ENCODE assay signal across 9 cellular contexts in genomic region chr10:70528726-70529362, GRCh38. TPM values are rescaled to one million over a fixed set of nuclear protein-coding genes. Genes with fewer than 3 reads are reported as not detected.
DNase-seq lines count a peak whose midpoint lies in the region; ATAC-seq and TF ChIP-seq lines count a peak whose summit lies in the region.
"Had no signal": no experiment of that assay in that cellular context is flagged by ENCODE, and none has a peak within 500 bp of the region (broad histone marks: within the 10 kb centered on the region; RNA-seq: fewer than 3 reads in every experiment).

No MANE protein-coding gene starts in this region.

- no peaks in the 10 kb centered on the region for H3K27me3 ChIP-seq in gastroesophageal sphincter

- 79 to 100% methylated on average over 3 to 7 of the region's 11 CpGs for WGBS in gastroesophageal sphincter (ENCODE audit: low coverage in 1 of 2), 2 donors

- H3K4me3 Mint-ChIP-seq in chondrocyte (ENCODE audit: unreplicated experiment), result no peak overlapping the region

- H3K9me3 ChIP-seq in gastroesophageal sphincter, result no peaks in the 10 kb centered on the region

- no peak for TF ChIP-seq POLR2A in gastroesophageal sphincter (IDR thresholded peaks at IDR 0.05)

- no peak for TF ChIP-seq CTCF in chondrocyte (IDR thresholded peaks at IDR 0.05)
- TF ChIP-seq CTCF in gastroesophageal sphincter (IDR thresholded peaks at IDR 0.05), result no peak

- H3K27ac Mint-ChIP-seq in chondrocyte (ENCODE audit: unreplicated experiment), result no peak overlapping the region

- H3K36me3 Mint-ChIP-seq in chondrocyte (ENCODE audit: low read depth), result peaks cover 3% of the 10 kb centered on the region

- no peaks in the 10 kb centered on the region for H3K4me1 Mint-ChIP-seq in chondrocyte (ENCODE audit: low read depth)

- no peak for TF ChIP-seq EP300 in gastroesophageal sphincter (IDR thresholded peaks at IDR 0.05)

- peak; percentile 66 for ATAC-seq in left colon
- no peak for ATAC-seq in HG02759 (IDR thresholded peaks at IDR 0.05; ENCODE audit: unreplicated experiment)
- ATAC-seq in gastroesophageal sphincter, result no peak

- H3K36me3 ChIP-seq in gastroesophageal sphincter, result peaks cover 0 to 57% of the 10 kb centered on the region in 2 donors

- peaks cover 0 to 6% (median 0%) of the 10 kb centered on the region in 3 donors for H3K4me1 ChIP-seq in gastroesophageal sphincter

- H3K27ac ChIP-seq in gastroesophageal sphincter, result no peak overlapping the region
- H3K27ac ChIP-seq: skin epidermis had no signal

- intact Hi-C loops in left colon (cut with DNase I, micrococcal nuclease), result no loop called here

- H3K9me3 Mint-ChIP-seq in chondrocyte (ENCODE audit: low read depth), result no peaks in the 10 kb centered on the region

- H3K4me3 ChIP-seq in gastroesophageal sphincter, result no peak overlapping the region
- H3K4me3 ChIP-seq: skin epidermis had no signal

- DNase-seq in DMS53 (lab: John Stamatoyannopoulos, UW) (peak; percentile 62), HPDE6-E6E7 (ENCODE audit: extremely low spot score) (peak; percentile 54), amniotic stem cell (lab: John Stamatoyannopoulos, UW) (peak; percentile 6), left colon (no peak), T-helper 1 cell (no peak), chondrocyte (ENCODE audit: low spot score) (no peak)

- no peaks in the 10 kb centered on the region for H3K27me3 Mint-ChIP-seq in chondrocyte (ENCODE audit: low read depth)

RNA-seq across cellular contexts. Expression of gene PALD1, which starts 50.3 kb away (rescaled TPM):
- total RNA-seq in left colon (1 to 10 TPM; 1.3 to 3.9 TPM), chondrocyte (2.4 to 4.1 TPM (median 4.0 TPM) in 3 replicates), gastroesophageal sphincter (10 to 100 TPM; 12.5 to 19.8 (median 14.7) TPM)

Comparison
In these comparisons a context has a peak if more than half of its experiments do, and no peak if none do; other contexts are left out.
1. DNase-seq: peak in DMS53 (single experiment), HPDE6-E6E7 (single experiment) and amniotic stem cell (single experiment); none in left colon (0 of 2), T-helper 1 cell (0 of 5) and chondrocyte (single experiment).